In the genomic region with DNA sequence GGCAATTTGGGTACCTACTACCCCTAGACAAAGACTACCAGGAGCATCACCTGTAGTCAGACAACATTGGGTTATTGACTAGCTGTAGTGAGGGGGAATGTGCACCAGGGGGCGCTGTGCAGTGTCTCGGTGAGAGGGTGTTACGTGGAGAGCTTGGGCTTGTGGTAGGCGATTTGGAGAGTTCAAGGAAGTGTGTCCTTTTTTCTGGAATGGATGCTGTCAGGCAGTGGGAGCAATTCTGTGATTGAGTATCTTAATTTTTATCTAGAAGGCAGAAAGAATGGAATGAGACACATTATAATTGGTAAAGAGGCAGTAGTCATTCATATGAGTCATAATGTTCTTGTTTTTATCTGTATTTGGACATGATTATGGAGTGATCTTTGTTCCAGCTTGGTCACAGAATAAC, we compare ENCODE assay signal across 2 cellular contexts.
TF ChIP-seq lines count a peak whose summit lies in the region.

No MANE protein-coding gene starts in this region.

TF ChIP-seq in K562, 482 proteins besides CTCF, POLR2A, EP300 and RAD21 (continued from another document):
- TF ChIP-seq, protein P1, sequence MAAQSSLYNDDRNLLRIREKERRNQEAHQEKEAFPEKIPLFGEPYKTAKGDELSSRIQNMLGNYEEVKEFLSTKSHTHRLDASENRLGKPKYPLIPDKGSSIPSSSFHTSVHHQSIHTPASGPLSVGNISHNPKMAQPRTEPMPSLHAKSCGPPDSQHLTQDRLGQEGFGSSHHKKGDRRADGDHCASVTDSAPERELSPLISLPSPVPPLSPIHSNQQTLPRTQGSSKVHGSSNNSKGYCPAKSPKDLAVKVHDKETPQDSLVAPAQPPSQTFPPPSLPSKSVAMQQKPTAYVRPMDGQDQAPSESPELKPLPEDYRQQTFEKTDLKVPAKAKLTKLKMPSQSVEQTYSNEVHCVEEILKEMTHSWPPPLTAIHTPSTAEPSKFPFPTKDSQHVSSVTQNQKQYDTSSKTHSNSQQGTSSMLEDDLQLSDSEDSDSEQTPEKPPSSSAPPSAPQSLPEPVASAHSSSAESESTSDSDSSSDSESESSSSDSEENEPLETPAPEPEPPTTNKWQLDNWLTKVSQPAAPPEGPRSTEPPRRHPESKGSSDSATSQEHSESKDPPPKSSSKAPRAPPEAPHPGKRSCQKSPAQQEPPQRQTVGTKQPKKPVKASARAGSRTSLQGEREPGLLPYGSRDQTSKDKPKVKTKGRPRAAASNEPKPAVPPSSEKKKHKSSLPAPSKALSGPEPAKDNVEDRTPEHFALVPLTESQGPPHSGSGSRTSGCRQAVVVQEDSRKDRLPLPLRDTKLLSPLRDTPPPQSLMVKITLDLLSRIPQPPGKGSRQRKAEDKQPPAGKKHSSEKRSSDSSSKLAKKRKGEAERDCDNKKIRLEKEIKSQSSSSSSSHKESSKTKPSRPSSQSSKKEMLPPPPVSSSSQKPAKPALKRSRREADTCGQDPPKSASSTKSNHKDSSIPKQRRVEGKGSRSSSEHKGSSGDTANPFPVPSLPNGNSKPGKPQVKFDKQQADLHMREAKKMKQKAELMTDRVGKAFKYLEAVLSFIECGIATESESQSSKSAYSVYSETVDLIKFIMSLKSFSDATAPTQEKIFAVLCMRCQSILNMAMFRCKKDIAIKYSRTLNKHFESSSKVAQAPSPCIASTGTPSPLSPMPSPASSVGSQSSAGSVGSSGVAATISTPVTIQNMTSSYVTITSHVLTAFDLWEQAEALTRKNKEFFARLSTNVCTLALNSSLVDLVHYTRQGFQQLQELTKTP (IDR thresholded peaks at IDR 0.05; ENCODE audit: low read depth in 1 of 2, partially characterized antibody in 2 of 2) = no peak
- no peak for TF ChIP-seq FOXP1 (CRISPR knock-in tag; IDR thresholded peaks at IDR 0.05)

TF ChIP-seq in liver, 16 proteins besides CTCF, POLR2A, EP300 and RAD21 (continued from another document):
- TF ChIP-seq, protein P2, sequence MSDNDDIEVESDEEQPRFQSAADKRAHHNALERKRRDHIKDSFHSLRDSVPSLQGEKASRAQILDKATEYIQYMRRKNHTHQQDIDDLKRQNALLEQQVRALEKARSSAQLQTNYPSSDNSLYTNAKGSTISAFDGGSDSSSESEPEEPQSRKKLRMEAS (IDR thresholded peaks at IDR 0.05) = no peak
- TF ChIP-seq ZBTB33 (IDR thresholded peaks at IDR 0.05) (no peak), GABPA (IDR thresholded peaks at IDR 0.05 in 1 of 2, conservative IDR thresholded peaks at IDR 0.05 in 1 of 2) (no peak)
